Comparison of ENCODE assay signal across 19 cellular contexts in genomic region chr11:130480166-130480565, GRCh38. TPM values are rescaled to one million over a fixed set of nuclear protein-coding genes. Genes with fewer than 3 reads are reported as not detected.
DNase-seq lines count a peak whose midpoint lies in the region; FAIRE-seq and TF ChIP-seq lines count a peak whose summit lies in the region.
"Had no signal": no experiment of that assay in that cellular context is flagged by ENCODE, and none has a peak within 500 bp of the region (broad histone marks: within the 10 kb centered on the region; RNA-seq: fewer than 3 reads in every experiment).

No MANE protein-coding gene starts in this region.

- H3K36me3 ChIP-seq in endothelial cell of umbilical vein (ENCODE audit: control insufficient read depth in 2 of 2, extremely low read depth in 1 of 2, insufficient read depth in 2 of 2, low read length in 2 of 2) = no peaks in the 10 kb centered on the region
- H3K36me3 ChIP-seq in trophoblast cell (ENCODE audit: control insufficient read depth in 1 of 2, insufficient read depth in 2 of 2, low read length in 2 of 2) = no peaks in the 10 kb centered on the region

- no peak overlapping the region for H3K18ac ChIP-seq in trophoblast cell (ENCODE audit: low read length)

- CTCF ChIA-PET in endothelial cell of umbilical vein (lab: Charles Lee) = interaction anchor here (1.3 kb wide), 2 partner anchors 17 to 45 kb away, joined by 3 read pairs; no protein-coding TSS in a partner anchor

- H3K4me3 ChIP-seq in endothelial cell of umbilical vein (replicated peaks in 1 of 3; ENCODE audit: insufficient read depth in 1 of 3, low read depth in 1 of 3, low read length in 3 of 3) (no peak overlapping the region), trophoblast cell (ENCODE audit: low read depth, low read length) (no peak overlapping the region)
- H3K4me3 ChIP-seq: PC-9 had no signal

- no peaks in the 10 kb centered on the region for H3K79me2 ChIP-seq in endothelial cell of umbilical vein (ENCODE audit: control insufficient read depth, insufficient read depth, low read length)
- H3K79me2 ChIP-seq in trophoblast cell (ENCODE audit: control insufficient read depth, insufficient read depth, low read length, poor library complexity) = no peaks in the 10 kb centered on the region

- no CpG with 5 or more reads among the region's 6 CpGs for WGBS in trophoblast cell (ENCODE audit: extremely low coverage, insufficient coverage, insufficient read length)

- intact Hi-C loops in endothelial cell of umbilical vein (cut with micrococcal nuclease) = loop anchor here (2.0 to 5.0 kb wide), 5 partner anchors 43 to 382 kb away; no protein-coding TSS in a partner anchor

- H2AFZ ChIP-seq in endothelial cell of umbilical vein (ENCODE audit: low read depth, low read length) (no peak overlapping the region), trophoblast cell (ENCODE audit: insufficient read depth, low read length, poor library complexity) (no peak overlapping the region)
- H2AFZ ChIP-seq: PC-9 had no signal

- H3K27ac ChIP-seq in endothelial cell of umbilical vein (ENCODE audit: insufficient read depth, low read depth, low read length) (no peak overlapping the region), trophoblast cell (ENCODE audit: low read depth, low read length) (no peak overlapping the region)
- H3K27ac ChIP-seq: PC-9 had no signal

- no peaks in the 10 kb centered on the region for H4K20me1 ChIP-seq in endothelial cell of umbilical vein (replicated peaks; ENCODE audit: control insufficient read depth, extremely low read depth, insufficient read depth, low read length)

- no peak for TF ChIP-seq POLR2A in endothelial cell of umbilical vein (IDR thresholded peaks at IDR 0.05; ENCODE audit: low read depth, low read length)

- no peak overlapping the region for H3K4me2 ChIP-seq in endothelial cell of umbilical vein (ENCODE audit: insufficient read depth, low read length)
- no peak overlapping the region for H3K4me2 ChIP-seq in trophoblast cell (ENCODE audit: low read length)
- H3K4me2 ChIP-seq: PC-9 had no signal

- no peak overlapping the region for H3K23ac ChIP-seq in trophoblast cell (ENCODE audit: low read length)

- no peak overlapping the region for H3K14ac ChIP-seq in trophoblast cell (ENCODE audit: low read length)

- dilution Hi-C loops in endothelial cell of umbilical vein (cut with MboI; ENCODE audit: extremely low pct_ligation_motif_present, low sequenced_read_pairs) = no loop called here

- FAIRE-seq in endothelial cell of umbilical vein (lab: Jason Lieb, UNC) (peak; percentile 28), frontal cortex (lab: Jason Lieb, UNC) (no peak)

- H2BK5ac ChIP-seq in trophoblast cell (ENCODE audit: low read depth, low read length, poor library complexity) = no peak overlapping the region

- no peaks in the 10 kb centered on the region for H3K9me1 ChIP-seq in endothelial cell of umbilical vein (replicated peaks; ENCODE audit: control insufficient read depth, extremely low read depth, insufficient read depth, low read length)

- no peak overlapping the region for H2AK5ac ChIP-seq in trophoblast cell (ENCODE audit: low read length)

- no peak overlapping the region for H4K8ac ChIP-seq in trophoblast cell (ENCODE audit: low read depth, low read length)

- no peak overlapping the region for H2BK12ac ChIP-seq in trophoblast cell (ENCODE audit: low read length)

- POLR2A ChIA-PET in endothelial cell of umbilical vein (lab: Charles Lee) = no interaction called here

- H3K9me3 ChIP-seq in endothelial cell of umbilical vein (replicated peaks; ENCODE audit: control insufficient read depth, insufficient read depth, low read length) (no peaks in the 10 kb centered on the region), trophoblast cell (ENCODE audit: insufficient read depth, low read depth, low read length) (peaks cover 2% of the 10 kb centered on the region)

- H2BK120ac ChIP-seq in trophoblast cell (ENCODE audit: insufficient read depth, low read length, poor library complexity) = no peak overlapping the region

- no peak for TF ChIP-seq CTCF in endothelial cell of umbilical vein (IDR thresholded peaks at IDR 0.05; ENCODE audit: extremely low read depth in 1 of 2, insufficient read depth in 1 of 2, low read depth in 1 of 2, low read length in 2 of 2)

- no TSS peak for BruUV-seq in endothelial cell of umbilical vein (replicated peaks; lab: Mats Ljungman, UMichigan)

- H3K79me1 ChIP-seq in trophoblast cell (ENCODE audit: low read length) = no peaks in the 10 kb centered on the region

- H3K27me3 ChIP-seq in endothelial cell of umbilical vein (ENCODE audit: control insufficient read depth in 2 of 2, insufficient read depth in 2 of 2, low read length in 2 of 2) (peaks cover 22 to 35% of the 10 kb centered on the region in 2 experiments), trophoblast cell (ENCODE audit: insufficient read depth, low read length) (no peaks in the 10 kb centered on the region)

- H4K12ac ChIP-seq in trophoblast cell (ENCODE audit: low read depth, low read length) = no peak overlapping the region

- no peak overlapping the region for H3K4ac ChIP-seq in trophoblast cell (ENCODE audit: low read depth, low read length)

- H3K4me1 ChIP-seq in endothelial cell of umbilical vein (ENCODE audit: control insufficient read depth, extremely low read depth, insufficient read depth, low read length) (peaks cover 28% of the 10 kb centered on the region), trophoblast cell (ENCODE audit: control insufficient read depth in 1 of 2, insufficient read depth in 2 of 2, low read length in 2 of 2) (peaks cover 5 to 12% of the 10 kb centered on the region in 2 experiments)

- H3K9ac ChIP-seq in endothelial cell of umbilical vein (replicated peaks; ENCODE audit: extremely low read depth, insufficient read depth, low read length) (no peak overlapping the region), trophoblast cell (ENCODE audit: low read length) (no peak overlapping the region)

- DNase-seq in EH (ENCODE audit: low read depth) = peak; percentile 95
- peak; percentile 97 for DNase-seq in NCI-H226
- peak; percentile 25 for DNase-seq in endothelial cell of umbilical vein (ENCODE audit: low read depth, low spot score)
- DNase-seq in trophoblast cell = peak; percentile 42 to 74
- DNase-seq in frontal cortex (ENCODE audit: low spot score in 2 of 2) = no peak
- no peak for DNase-seq in activated effector memory CD4-positive, alpha-beta T cell treated with Interleukin-2 at 50 U/mL for 16 hours
- DNase-seq in NCI-H510A (lab: John Stamatoyannopoulos, UW) = no peak
- DNase-seq: activated CD4-positive, alpha-beta T cell treated with anti-CD3 and anti-CD28 coated beads for 36 hours; activated gamma-delta T cell; amygdala; DMS 273 treated with DMSO at 0.1 percent for 48 hours; naive thymus-derived CD8-positive, alpha-beta T cell; NCI-H1417 treated with DMSO at 0.1 percent for 48 hours; PC-9 had no signal

- no peak overlapping the region for H4K91ac ChIP-seq in trophoblast cell (ENCODE audit: low read depth, low read length)

TF ChIP-seq in endothelial cell of umbilical vein, 7 proteins besides CTCF, POLR2A, EP300 and RAD21:
- TF ChIP-seq FOS (IDR thresholded peaks at IDR 0.05; ENCODE audit: borderline replicate concordance, insufficient read depth, low read length) (no peak), MYC (IDR thresholded peaks at IDR 0.05; ENCODE audit: low read depth, low read length) (no peak), GATA2 (IDR thresholded peaks at IDR 0.05; ENCODE audit: insufficient read depth, insufficient read length, low read depth, low read length) (peak; percentile 44), JUN (IDR thresholded peaks at IDR 0.05; ENCODE audit: borderline replicate concordance, insufficient read depth, insufficient read length, low read depth) (peak; percentile 5), POLR2AphosphoS5 (IDR thresholded peaks at IDR 0.05; ENCODE audit: insufficient read depth, low read depth, low read length) (no peak), EZH2 (IDR thresholded peaks at IDR 0.05; ENCODE audit: borderline replicate concordance, low read depth, low read length, severe bottlenecking) (no peak)
- TF ChIP-seq, protein P1, sequence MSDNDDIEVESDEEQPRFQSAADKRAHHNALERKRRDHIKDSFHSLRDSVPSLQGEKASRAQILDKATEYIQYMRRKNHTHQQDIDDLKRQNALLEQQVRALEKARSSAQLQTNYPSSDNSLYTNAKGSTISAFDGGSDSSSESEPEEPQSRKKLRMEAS (IDR thresholded peaks at IDR 0.05; ENCODE audit: insufficient read depth, insufficient read length) = no peak
TF ChIP-seq in endothelial cell of umbilical vein: peak in this region for 2.

RNA-seq across cellular contexts. Expression of gene ADAMTS15, which starts 31.7 kb away (rescaled TPM):
- total RNA-seq in endothelial cell of umbilical vein = not detected in 2 replicates
- polyA plus RNA-seq in endothelial cell of umbilical vein = 0.05 and 0.08 TPM in 2 replicates
- polyA plus RNA-seq in endothelial cell of umbilical vein (2011; cell fraction: cytosol; rRNA removed) = 0.03 TPM in 2 replicates
- polyA plus RNA-seq in endothelial cell of umbilical vein (2011; cell fraction: nucleus; rRNA removed) = 0.07 and 0.11 TPM in 2 replicates
- not detected in 2 replicates for polyA plus RNA-seq in endothelial cell of umbilical vein (2012)
- polyA minus RNA-seq in endothelial cell of umbilical vein = 0.05 and 0.17 TPM in 2 replicates
- 0.31 TPM for polyA minus RNA-seq in endothelial cell of umbilical vein (2011; cell fraction: cytosol; rRNA and poly(A)+ RNA removed)
- polyA minus RNA-seq in endothelial cell of umbilical vein (2011; cell fraction: nucleus; rRNA and poly(A)+ RNA removed) = 0.05 and 0.14 TPM in 2 replicates
- 0.15 and 0.18 TPM in 2 replicates for polyA plus RNA-seq in trophoblast cell (2013)
- 2.4 TPM for total RNA-seq in frontal cortex
- total RNA-seq: activated CD4-positive, alpha-beta T cell treated with anti-CD3 and anti-CD28 coated beads for 36 hours had no signal
- polyA plus RNA-seq: naive thymus-derived CD8-positive, alpha-beta T cell had no signal

RNA-seq across cellular contexts. Expression of gene ADAMTS8, which starts 51.8 kb away (rescaled TPM):
- total RNA-seq in endothelial cell of umbilical vein (not detected in 2 replicates), frontal cortex (2.4 TPM)
- polyA plus RNA-seq in endothelial cell of umbilical vein = not detected in 2 replicates
- not detected in 2 replicates for polyA plus RNA-seq in endothelial cell of umbilical vein (2011; cell fraction: cytosol; rRNA removed)
- polyA plus RNA-seq in endothelial cell of umbilical vein (2011; cell fraction: nucleus; rRNA removed) = not detected in 2 replicates
- not detected in 2 replicates for polyA plus RNA-seq in endothelial cell of umbilical vein (2012)
- 0.06 TPM in 1 of 2 replicates, not detected in the other for polyA minus RNA-seq in endothelial cell of umbilical vein
- not detected for polyA minus RNA-seq in endothelial cell of umbilical vein (2011; cell fraction: cytosol; rRNA and poly(A)+ RNA removed)
- not detected in 2 replicates for polyA minus RNA-seq in endothelial cell of umbilical vein (2011; cell fraction: nucleus; rRNA and poly(A)+ RNA removed)
- not detected in 2 replicates for polyA plus RNA-seq in trophoblast cell (2013)
- total RNA-seq: activated CD4-positive, alpha-beta T cell treated with anti-CD3 and anti-CD28 coated beads for 36 hours; epithelial cell of proximal tubule; glomerular endothelial cell; HT1080; LHCN-M2; lung microvascular endothelial cell; naive thymus-derived CD8-positive, alpha-beta T cell; PC-9 had no signal
- polyA plus RNA-seq: naive thymus-derived CD8-positive, alpha-beta T cell had no signal

Comparison
In these comparisons a context has a peak if more than half of its experiments do, and no peak if none do; other contexts are left out.
1. DNase-seq: peak in EH (single experiment), NCI-H226 (single experiment), endothelial cell of umbilical vein (single experiment) and trophoblast cell (2 of 2); none in frontal cortex (0 of 2), activated effector memory CD4-positive, alpha-beta T cell treated with Interleukin-2 at 50 U/mL for 16 hours (single experiment) and NCI-H510A (single experiment).